8 cellular contexts compared by ENCODE assay signal in the genomic region with DNA sequence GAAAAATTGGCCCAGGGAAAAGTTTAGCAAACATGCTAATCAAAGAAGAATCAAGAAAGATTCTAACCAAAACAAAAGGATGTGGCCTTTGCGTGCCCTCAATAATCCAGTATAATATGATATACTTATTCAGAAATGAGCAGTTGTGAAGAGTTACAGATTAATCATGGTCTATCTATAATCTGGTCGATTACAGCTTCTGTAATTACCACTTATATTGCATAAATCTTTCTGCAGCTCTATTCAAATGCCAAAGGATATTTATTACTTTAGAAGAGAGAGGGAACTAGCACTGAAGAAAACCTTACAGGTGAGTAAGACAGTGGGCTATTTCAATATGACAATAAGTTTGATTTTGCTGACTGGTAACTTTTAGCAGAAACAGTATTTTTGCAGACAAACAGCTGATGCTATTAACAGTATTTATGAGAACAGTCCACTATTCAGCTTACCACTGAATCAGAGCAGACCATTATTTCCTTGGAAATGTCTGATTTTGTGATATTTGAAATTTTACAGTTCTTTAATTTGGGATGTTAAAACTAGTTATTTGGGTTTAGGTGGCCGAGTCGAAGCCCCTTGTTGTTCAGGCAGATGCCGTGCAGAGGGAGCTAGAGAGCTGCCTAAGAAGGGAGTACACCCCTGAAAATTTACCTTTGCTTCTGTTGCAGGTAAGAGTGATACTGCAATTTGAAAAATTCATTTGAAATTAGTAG.
DNase-seq lines count a peak whose midpoint lies in the region; ATAC-seq and FAIRE-seq lines count a peak whose summit lies in the region.

No MANE protein-coding gene starts in this region.

- in situ Hi-C loops in Caki2 (cut with HindIII; ENCODE audit: low pct_unique_long_range_greater_than_20kb, low sequenced_read_pairs): no loop called here

- H3K4me3 Mint-ChIP-seq in activated T-helper 2 cell treated with anti-CD3 and anti-CD28 coated beads, Interferon-gamma antibody, Interleukin-2, Interleukin-4, amounts not matched to agents 10 μg/mL and 5 μg/mL and 100 μg/mL, durations not matched to agents 14 hours and 24 hours and 36 hours (ENCODE audit: low read depth): no peak overlapping the region

- no peak for ATAC-seq in HG03565 (IDR thresholded peaks at IDR 0.05; ENCODE audit: unreplicated experiment)

- peaks cover 30% of the 10 kb centered on the region for H3K27me3 Mint-ChIP-seq in activated T-helper 2 cell treated with anti-CD3 and anti-CD28 coated beads, Interferon-gamma antibody, Interleukin-2, Interleukin-4, amounts not matched to agents 10 μg/mL and 5 μg/mL and 100 μg/mL, durations not matched to agents 14 hours and 24 hours and 36 hours (ENCODE audit: low read depth)

- intact Hi-C loops in activated T-helper 2 cell treated with anti-CD3 and anti-CD28 coated beads, Interferon-gamma antibody, Interleukin-2, Interleukin-4, amounts not matched to agents 10 μg/mL and 5 μg/mL and 100 μg/mL, durations not matched to agents 14 hours and 24 hours and 36 hours (cut with micrococcal nuclease): loop anchor here (1.0 to 10.0 kb wide), 6 partner anchors 49 to 255 kb away; partner anchors contain the start of genes PPIL6 and SMPD2
- intact Hi-C loops in posterior vena cava (cut with DNase I): loop anchor here in 1 of 2 donors (2.0 kb wide), 1 partner anchor 195 kb away; the partner anchor contains the start of gene CD164

- peaks cover 13% of the 10 kb centered on the region for H3K36me3 Mint-ChIP-seq in activated T-helper 2 cell treated with anti-CD3 and anti-CD28 coated beads, Interferon-gamma antibody, Interleukin-2, Interleukin-4, amounts not matched to agents 10 μg/mL and 5 μg/mL and 100 μg/mL, durations not matched to agents 14 hours and 24 hours and 36 hours (ENCODE audit: low read depth)

- H3K4me1 Mint-ChIP-seq in activated T-helper 2 cell treated with anti-CD3 and anti-CD28 coated beads, Interferon-gamma antibody, Interleukin-2, Interleukin-4, amounts not matched to agents 10 μg/mL and 5 μg/mL and 100 μg/mL, durations not matched to agents 14 hours and 24 hours and 36 hours (ENCODE audit: low read depth): peaks cover 11% of the 10 kb centered on the region

- peaks cover 16% of the 10 kb centered on the region for H3K9me3 Mint-ChIP-seq in activated T-helper 2 cell treated with anti-CD3 and anti-CD28 coated beads, Interferon-gamma antibody, Interleukin-2, Interleukin-4, amounts not matched to agents 10 μg/mL and 5 μg/mL and 100 μg/mL, durations not matched to agents 14 hours and 24 hours and 36 hours

- DNase-seq in Caki2 (ENCODE audit: low read depth): peak; percentile 18
- DNase-seq in HK-2 (ENCODE audit: unreplicated experiment): peak; percentile 15
- peak; percentile 21 for DNase-seq in RPMI7951 (ENCODE audit: low read depth)
- DNase-seq in activated T-helper 2 cell treated with anti-CD3 and anti-CD28 coated beads, Interferon-gamma antibody, Interleukin-2, Interleukin-4, amounts not matched to agents 10 μg/mL and 5 μg/mL and 100 μg/mL, durations not matched to agents 14 hours and 24 hours and 36 hours (ENCODE audit: low spot score): peak; percentile 20
- peak; percentile 16 for DNase-seq in glomerular endothelial cell (ENCODE audit: extremely low read depth, low read depth, low spot score)
- peak; percentile 83 for DNase-seq in posterior vena cava (ENCODE audit: low spot score)
- DNase-seq in urothelium cell line (ENCODE audit: low spot score): peak; percentile 29

- no peak overlapping the region for H3K27ac Mint-ChIP-seq in activated T-helper 2 cell treated with anti-CD3 and anti-CD28 coated beads, Interferon-gamma antibody, Interleukin-2, Interleukin-4, amounts not matched to agents 10 μg/mL and 5 μg/mL and 100 μg/mL, durations not matched to agents 14 hours and 24 hours and 36 hours

- no peak for FAIRE-seq in urothelium cell line (lab: Jason Lieb, UNC)

Comparison
In these comparisons a context has a peak if more than half of its experiments do, and no peak if none do; other contexts are left out.
1. DNase-seq: peak in every context shown above with its lines; median percentile 83 in posterior vena cava; 29 in urothelium cell line; 21 in RPMI7951; 20 in activated T-helper 2 cell treated with anti-CD3 and anti-CD28 coated beads, Interferon-gamma antibody, Interleukin-2, Interleukin-4, amounts not matched to agents 10 μg/mL and 5 μg/mL and 100 μg/mL, durations not matched to agents 14 hours and 24 hours and 36 hours; 18 in Caki2; 16 in glomerular endothelial cell; 15 in HK-2.